2 cellular contexts compared by ENCODE assay signal in the genomic region with DNA sequence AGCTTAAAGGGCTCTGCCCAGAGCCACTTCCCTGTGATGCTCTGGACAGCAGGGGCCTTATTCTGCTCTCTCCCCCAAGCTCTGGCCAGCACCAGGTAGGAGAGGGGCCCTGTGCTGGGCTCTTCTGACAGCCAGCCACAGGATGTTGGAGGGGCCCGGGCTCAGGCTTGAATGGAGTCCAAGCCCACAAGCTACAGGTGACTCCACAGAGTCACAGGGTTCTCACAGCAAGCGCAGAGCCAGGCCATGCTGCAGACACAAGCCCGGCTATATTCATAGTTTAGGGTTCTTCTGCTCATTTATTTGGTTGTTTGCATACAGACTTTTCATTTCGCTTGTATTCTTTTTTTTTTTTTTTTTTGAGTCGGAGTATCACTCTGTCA.
TF ChIP-seq lines count a peak whose summit lies in the region.

No MANE protein-coding gene starts in this region.

TF ChIP-seq in HepG2, 621 proteins besides CTCF, POLR2A, EP300 and RAD21:
- TF ChIP-seq, protein P1, sequence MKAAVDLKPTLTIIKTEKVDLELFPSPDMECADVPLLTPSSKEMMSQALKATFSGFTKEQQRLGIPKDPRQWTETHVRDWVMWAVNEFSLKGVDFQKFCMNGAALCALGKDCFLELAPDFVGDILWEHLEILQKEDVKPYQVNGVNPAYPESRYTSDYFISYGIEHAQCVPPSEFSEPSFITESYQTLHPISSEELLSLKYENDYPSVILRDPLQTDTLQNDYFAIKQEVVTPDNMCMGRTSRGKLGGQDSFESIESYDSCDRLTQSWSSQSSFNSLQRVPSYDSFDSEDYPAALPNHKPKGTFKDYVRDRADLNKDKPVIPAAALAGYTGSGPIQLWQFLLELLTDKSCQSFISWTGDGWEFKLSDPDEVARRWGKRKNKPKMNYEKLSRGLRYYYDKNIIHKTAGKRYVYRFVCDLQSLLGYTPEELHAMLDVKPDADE (CRISPR knock-in tag; IDR thresholded peaks at IDR 0.05): no peak
- TF ChIP-seq IRX3 (CRISPR knock-in tag; IDR thresholded peaks at IDR 0.05; ENCODE audit: borderline replicate concordance, low read depth): no peak
- TF ChIP-seq, protein P2, sequence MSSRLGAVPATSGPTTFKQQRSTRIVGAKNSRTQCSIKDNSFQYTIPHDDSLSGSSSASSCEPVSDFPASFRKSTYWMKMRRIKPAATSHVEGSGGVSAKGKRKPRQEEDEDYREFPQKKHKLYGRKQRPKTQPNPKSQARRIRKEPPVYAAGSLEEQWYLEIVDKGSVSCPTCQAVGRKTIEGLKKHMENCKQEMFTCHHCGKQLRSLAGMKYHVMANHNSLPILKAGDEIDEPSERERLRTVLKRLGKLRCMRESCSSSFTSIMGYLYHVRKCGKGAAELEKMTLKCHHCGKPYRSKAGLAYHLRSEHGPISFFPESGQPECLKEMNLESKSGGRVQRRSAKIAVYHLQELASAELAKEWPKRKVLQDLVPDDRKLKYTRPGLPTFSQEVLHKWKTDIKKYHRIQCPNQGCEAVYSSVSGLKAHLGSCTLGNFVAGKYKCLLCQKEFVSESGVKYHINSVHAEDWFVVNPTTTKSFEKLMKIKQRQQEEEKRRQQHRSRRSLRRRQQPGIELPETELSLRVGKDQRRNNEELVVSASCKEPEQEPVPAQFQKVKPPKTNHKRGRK (CRISPR knock-in tag; IDR thresholded peaks at IDR 0.05): no peak
- TF ChIP-seq ARHGAP35 (CRISPR knock-in tag; IDR thresholded peaks at IDR 0.05; ENCODE audit: borderline replicate concordance): no peak
- no peak for TF ChIP-seq ASH2L (IDR thresholded peaks at IDR 0.05; ENCODE audit: insufficient read length, low read depth, low read length)
- no peak for TF ChIP-seq GTF2F1 (IDR thresholded peaks at IDR 0.05; ENCODE audit: low read length)
- TF ChIP-seq FOXA3 (CRISPR knock-in tag; IDR thresholded peaks at IDR 0.05): no peak
- TF ChIP-seq, protein P3, sequence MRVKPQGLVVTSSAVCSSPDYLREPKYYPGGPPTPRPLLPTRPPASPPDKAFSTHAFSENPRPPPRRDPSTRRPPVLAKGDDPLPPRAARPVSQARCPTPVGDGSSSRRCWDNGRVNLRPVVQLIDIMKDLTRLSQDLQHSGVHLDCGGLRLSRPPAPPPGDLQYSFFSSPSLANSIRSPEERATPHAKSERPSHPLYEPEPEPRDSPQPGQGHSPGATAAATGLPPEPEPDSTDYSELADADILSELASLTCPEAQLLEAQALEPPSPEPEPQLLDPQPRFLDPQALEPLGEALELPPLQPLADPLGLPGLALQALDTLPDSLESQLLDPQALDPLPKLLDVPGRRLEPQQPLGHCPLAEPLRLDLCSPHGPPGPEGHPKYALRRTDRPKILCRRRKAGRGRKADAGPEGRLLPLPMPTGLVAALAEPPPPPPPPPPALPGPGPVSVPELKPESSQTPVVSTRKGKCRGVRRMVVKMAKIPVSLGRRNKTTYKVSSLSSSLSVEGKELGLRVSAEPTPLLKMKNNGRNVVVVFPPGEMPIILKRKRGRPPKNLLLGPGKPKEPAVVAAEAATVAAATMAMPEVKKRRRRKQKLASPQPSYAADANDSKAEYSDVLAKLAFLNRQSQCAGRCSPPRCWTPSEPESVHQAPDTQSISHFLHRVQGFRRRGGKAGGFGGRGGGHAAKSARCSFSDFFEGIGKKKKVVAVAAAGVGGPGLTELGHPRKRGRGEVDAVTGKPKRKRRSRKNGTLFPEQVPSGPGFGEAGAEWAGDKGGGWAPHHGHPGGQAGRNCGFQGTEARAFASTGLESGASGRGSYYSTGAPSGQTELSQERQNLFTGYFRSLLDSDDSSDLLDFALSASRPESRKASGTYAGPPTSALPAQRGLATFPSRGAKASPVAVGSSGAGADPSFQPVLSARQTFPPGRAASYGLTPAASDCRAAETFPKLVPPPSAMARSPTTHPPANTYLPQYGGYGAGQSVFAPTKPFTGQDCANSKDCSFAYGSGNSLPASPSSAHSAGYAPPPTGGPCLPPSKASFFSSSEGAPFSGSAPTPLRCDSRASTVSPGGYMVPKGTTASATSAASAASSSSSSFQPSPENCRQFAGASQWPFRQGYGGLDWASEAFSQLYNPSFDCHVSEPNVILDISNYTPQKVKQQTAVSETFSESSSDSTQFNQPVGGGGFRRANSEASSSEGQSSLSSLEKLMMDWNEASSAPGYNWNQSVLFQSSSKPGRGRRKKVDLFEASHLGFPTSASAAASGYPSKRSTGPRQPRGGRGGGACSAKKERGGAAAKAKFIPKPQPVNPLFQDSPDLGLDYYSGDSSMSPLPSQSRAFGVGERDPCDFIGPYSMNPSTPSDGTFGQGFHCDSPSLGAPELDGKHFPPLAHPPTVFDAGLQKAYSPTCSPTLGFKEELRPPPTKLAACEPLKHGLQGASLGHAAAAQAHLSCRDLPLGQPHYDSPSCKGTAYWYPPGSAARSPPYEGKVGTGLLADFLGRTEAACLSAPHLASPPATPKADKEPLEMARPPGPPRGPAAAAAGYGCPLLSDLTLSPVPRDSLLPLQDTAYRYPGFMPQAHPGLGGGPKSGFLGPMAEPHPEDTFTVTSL (CRISPR knock-in tag; IDR thresholded peaks at IDR 0.05; ENCODE audit: borderline replicate concordance): no peak
- TF ChIP-seq TCF7 (IDR thresholded peaks at IDR 0.05; ENCODE audit: low read depth): no peak
- no peak for TF ChIP-seq RARG (CRISPR knock-in tag; IDR thresholded peaks at IDR 0.05; ENCODE audit: low read depth)
- no peak for TF ChIP-seq PRMT3 (CRISPR knock-in tag; IDR thresholded peaks at IDR 0.05; ENCODE audit: borderline replicate concordance, low read depth)

TF ChIP-seq in GM23338, 12 proteins besides CTCF, POLR2A, EP300 and RAD21:
- TF ChIP-seq, protein P4, sequence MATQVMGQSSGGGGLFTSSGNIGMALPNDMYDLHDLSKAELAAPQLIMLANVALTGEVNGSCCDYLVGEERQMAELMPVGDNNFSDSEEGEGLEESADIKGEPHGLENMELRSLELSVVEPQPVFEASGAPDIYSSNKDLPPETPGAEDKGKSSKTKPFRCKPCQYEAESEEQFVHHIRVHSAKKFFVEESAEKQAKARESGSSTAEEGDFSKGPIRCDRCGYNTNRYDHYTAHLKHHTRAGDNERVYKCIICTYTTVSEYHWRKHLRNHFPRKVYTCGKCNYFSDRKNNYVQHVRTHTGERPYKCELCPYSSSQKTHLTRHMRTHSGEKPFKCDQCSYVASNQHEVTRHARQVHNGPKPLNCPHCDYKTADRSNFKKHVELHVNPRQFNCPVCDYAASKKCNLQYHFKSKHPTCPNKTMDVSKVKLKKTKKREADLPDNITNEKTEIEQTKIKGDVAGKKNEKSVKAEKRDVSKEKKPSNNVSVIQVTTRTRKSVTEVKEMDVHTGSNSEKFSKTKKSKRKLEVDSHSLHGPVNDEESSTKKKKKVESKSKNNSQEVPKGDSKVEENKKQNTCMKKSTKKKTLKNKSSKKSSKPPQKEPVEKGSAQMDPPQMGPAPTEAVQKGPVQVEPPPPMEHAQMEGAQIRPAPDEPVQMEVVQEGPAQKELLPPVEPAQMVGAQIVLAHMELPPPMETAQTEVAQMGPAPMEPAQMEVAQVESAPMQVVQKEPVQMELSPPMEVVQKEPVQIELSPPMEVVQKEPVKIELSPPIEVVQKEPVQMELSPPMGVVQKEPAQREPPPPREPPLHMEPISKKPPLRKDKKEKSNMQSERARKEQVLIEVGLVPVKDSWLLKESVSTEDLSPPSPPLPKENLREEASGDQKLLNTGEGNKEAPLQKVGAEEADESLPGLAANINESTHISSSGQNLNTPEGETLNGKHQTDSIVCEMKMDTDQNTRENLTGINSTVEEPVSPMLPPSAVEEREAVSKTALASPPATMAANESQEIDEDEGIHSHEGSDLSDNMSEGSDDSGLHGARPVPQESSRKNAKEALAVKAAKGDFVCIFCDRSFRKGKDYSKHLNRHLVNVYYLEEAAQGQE (IDR thresholded peaks at IDR 0.05; ENCODE audit: unreplicated experiment): no peak
- no peak for TF ChIP-seq ZNF114 (CRISPR knock-in tag; IDR thresholded peaks at IDR 0.05)
- no peak for TF ChIP-seq ZNF331 (CRISPR knock-in tag; IDR thresholded peaks at IDR 0.05; ENCODE audit: low read depth)
- no peak for TF ChIP-seq EZH2 (IDR thresholded peaks at IDR 0.05; ENCODE audit: low read depth, unreplicated experiment)
- TF ChIP-seq CREB1 (CRISPR knock-in tag; IDR thresholded peaks at IDR 0.05; ENCODE audit: low read depth): no peak
- TF ChIP-seq STAT1 (IDR thresholded peaks at IDR 0.05; ENCODE audit: unreplicated experiment): no peak
- TF ChIP-seq, protein P1 (IDR thresholded peaks at IDR 0.05): no peak
- TF ChIP-seq NANOG (IDR thresholded peaks at IDR 0.05; ENCODE audit: borderline replicate concordance): no peak
- TF ChIP-seq JUNB (IDR thresholded peaks at IDR 0.05; ENCODE audit: unreplicated experiment): no peak
